Comparison of ENCODE assay signal across 8 cellular contexts in the genomic region with DNA sequence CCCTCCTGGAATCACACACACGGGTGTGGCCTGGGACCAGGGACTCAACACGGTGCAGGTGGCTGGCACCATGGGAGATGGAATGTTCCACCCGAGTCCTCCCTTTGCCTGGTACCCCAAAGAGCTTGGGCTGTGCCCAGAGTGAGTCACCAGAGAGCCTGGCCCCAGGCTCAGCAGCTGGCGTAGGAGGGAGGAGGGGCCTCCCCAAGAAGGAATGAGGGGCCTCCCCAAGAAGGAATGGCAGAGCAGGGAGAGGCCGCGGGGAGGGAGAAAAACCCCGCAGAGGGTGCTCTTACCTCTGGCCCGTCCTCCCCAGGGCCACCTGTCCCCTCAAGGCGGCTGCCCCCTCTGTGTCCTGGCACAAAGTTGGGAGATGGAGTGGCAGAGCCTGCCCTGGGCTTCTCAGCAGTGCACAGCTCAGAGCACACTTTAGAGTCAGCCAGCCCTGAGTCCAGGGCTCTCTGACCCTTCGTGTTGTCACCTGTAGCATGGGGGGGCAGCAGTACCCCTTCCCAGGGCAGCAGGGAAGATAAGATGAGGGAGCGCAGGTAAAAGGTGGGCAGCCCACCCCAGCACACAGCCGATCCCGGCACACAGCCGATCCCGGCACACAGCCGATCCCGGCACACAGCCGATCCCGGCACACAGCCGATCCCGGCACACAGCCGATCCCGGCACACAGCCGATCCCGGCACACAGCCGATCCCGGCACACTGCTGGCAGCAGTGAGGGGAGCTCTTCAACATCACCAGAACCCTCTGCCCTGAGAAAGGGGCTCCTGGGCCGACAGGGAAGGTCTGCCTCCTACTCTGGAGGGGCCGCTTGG. TPM values are rescaled to one million over a fixed set of nuclear protein-coding genes. Genes with fewer than 3 reads are reported as not detected.
DNase-seq lines count a peak whose midpoint lies in the region; ATAC-seq, FAIRE-seq and TF ChIP-seq lines count a peak whose summit lies in the region.

No MANE protein-coding gene starts in this region.

- TF ChIP-seq CTCF in lower lobe of right lung (IDR thresholded peaks at IDR 0.05), result no peak
- no peak for TF ChIP-seq CTCF in D721Med (IDR thresholded peaks at IDR 0.05; ENCODE audit: insufficient read depth, missing control alignments)

- in situ Hi-C loops in KBM-7 (cut with MboI; ENCODE audit: low pct_unique_long_range_greater_than_20kb, low sequenced_read_pairs), result no loop called here

- no peaks in the 10 kb centered on the region for H3K9me3 ChIP-seq in lower lobe of right lung

- peak overlapping the region; percentile 97 for H3K4me3 Mint-ChIP-seq in activated T-helper 1 cell treated with anti-CD3 and anti-CD28 coated beads, Interleukin-12 subunit alpha, Interleukin-12 subunit beta, Interleukin-2, Interleukin-4 antibody, amounts not matched to agents 30 ng/mL and 10 ng/mL and 1 ng/mL, durations not matched to agents 14 hours and 24 hours and 36 hours

- peak overlapping the region; percentile 40 for H3K4me3 ChIP-seq in ACC112 (ENCODE audit: low read depth, low read length)
- no peak overlapping the region for H3K4me3 ChIP-seq in H7 (ENCODE audit: insufficient read depth, low read depth, low read length)
- peak overlapping the region; percentile 57 for H3K4me3 ChIP-seq in lower lobe of right lung

- ATAC-seq in lower lobe of right lung (peak; percentile 34 to 46), HG03097 (IDR thresholded peaks at IDR 0.05; ENCODE audit: low FRiP score, unreplicated experiment) (no peak)

- intact Hi-C loops in activated T-helper 1 cell treated with anti-CD3 and anti-CD28 coated beads, Interleukin-12 subunit alpha, Interleukin-12 subunit beta, Interleukin-2, Interleukin-4 antibody, amounts not matched to agents 30 ng/mL and 10 ng/mL and 1 ng/mL, durations not matched to agents 14 hours and 24 hours and 36 hours (cut with micrococcal nuclease), result loop anchor here (1.0 to 10.0 kb wide), 5 partner anchors 33 to 677 kb away; a partner anchor contains a TSS
- intact Hi-C loops in lower lobe of right lung (cut with DNase I), result no loop called here

- peaks cover 43% of the 10 kb centered on the region for H3K4me1 Mint-ChIP-seq in activated T-helper 1 cell treated with anti-CD3 and anti-CD28 coated beads, Interleukin-12 subunit alpha, Interleukin-12 subunit beta, Interleukin-2, Interleukin-4 antibody, amounts not matched to agents 30 ng/mL and 10 ng/mL and 1 ng/mL, durations not matched to agents 14 hours and 24 hours and 36 hours (ENCODE audit: low read depth)

- H3K79me2 ChIP-seq in ACC112 (ENCODE audit: control insufficient read depth, insufficient read depth, low read length, unreplicated experiment), result no peaks in the 10 kb centered on the region

- H3K27ac ChIP-seq in ACC112 (ENCODE audit: low read depth, low read length), result no peak overlapping the region
- peak overlapping the region; percentile 56 for H3K27ac ChIP-seq in lower lobe of right lung

- H3K36me3 ChIP-seq in ACC112 (ENCODE audit: insufficient read depth, low read length) (no peaks in the 10 kb centered on the region), H7 (replicated peaks; ENCODE audit: control insufficient read depth, insufficient read depth, low read length) (no peaks in the 10 kb centered on the region), lower lobe of right lung (no peaks in the 10 kb centered on the region)

- H3K36me3 Mint-ChIP-seq in activated T-helper 1 cell treated with anti-CD3 and anti-CD28 coated beads, Interleukin-12 subunit alpha, Interleukin-12 subunit beta, Interleukin-2, Interleukin-4 antibody, amounts not matched to agents 30 ng/mL and 10 ng/mL and 1 ng/mL, durations not matched to agents 14 hours and 24 hours and 36 hours (ENCODE audit: low read depth), result peaks cover 26% of the 10 kb centered on the region

- DNase-seq in H7 (peak; percentile 59), lower lobe of right lung (no peak), D721Med (ENCODE audit: insufficient read length, low spot score) (no peak), OCI-M1 (lab: John Stamatoyannopoulos, UW) (no peak), KBM-7 (no peak)
- DNase-seq in activated T-helper 1 cell treated with anti-CD3 and anti-CD28 coated beads, Interleukin-12 subunit alpha, Interleukin-12 subunit beta, Interleukin-2, Interleukin-4 antibody, amounts not matched to agents 30 ng/mL and 10 ng/mL and 1 ng/mL, durations not matched to agents 14 hours and 24 hours and 36 hours (ENCODE audit: low spot score), result no peak

- H3K9me3 Mint-ChIP-seq in activated T-helper 1 cell treated with anti-CD3 and anti-CD28 coated beads, Interleukin-12 subunit alpha, Interleukin-12 subunit beta, Interleukin-2, Interleukin-4 antibody, amounts not matched to agents 30 ng/mL and 10 ng/mL and 1 ng/mL, durations not matched to agents 14 hours and 24 hours and 36 hours, result no peaks in the 10 kb centered on the region

- no peak for FAIRE-seq in D721Med (lab: Jason Lieb, UNC)

- peak overlapping the region; percentile 94 for H3K27ac Mint-ChIP-seq in activated T-helper 1 cell treated with anti-CD3 and anti-CD28 coated beads, Interleukin-12 subunit alpha, Interleukin-12 subunit beta, Interleukin-2, Interleukin-4 antibody, amounts not matched to agents 30 ng/mL and 10 ng/mL and 1 ng/mL, durations not matched to agents 14 hours and 24 hours and 36 hours

- H3K27me3 ChIP-seq in ACC112 (ENCODE audit: insufficient read depth, low read length) (no peaks in the 10 kb centered on the region), H7 (ENCODE audit: control insufficient read depth, insufficient read depth, low read length) (no peaks in the 10 kb centered on the region), lower lobe of right lung (ENCODE audit: low read depth) (no peaks in the 10 kb centered on the region)

- peaks cover 6% of the 10 kb centered on the region for H3K4me1 ChIP-seq in ACC112 (ENCODE audit: control insufficient read depth, insufficient read depth, low read length, unreplicated experiment)
- peaks cover 17% of the 10 kb centered on the region for H3K4me1 ChIP-seq in lower lobe of right lung

- no peak overlapping the region for H2AFZ ChIP-seq in ACC112 (ENCODE audit: low read length, unreplicated experiment)

- H3K27me3 Mint-ChIP-seq in activated T-helper 1 cell treated with anti-CD3 and anti-CD28 coated beads, Interleukin-12 subunit alpha, Interleukin-12 subunit beta, Interleukin-2, Interleukin-4 antibody, amounts not matched to agents 30 ng/mL and 10 ng/mL and 1 ng/mL, durations not matched to agents 14 hours and 24 hours and 36 hours (ENCODE audit: insufficient read depth), result no peaks in the 10 kb centered on the region

RNA-seq across cellular contexts. Expression of a gene that starts 20.2 kb away (rescaled TPM):
- 6.6 and 8.4 TPM in 2 replicates for total RNA-seq in H7 (2014; rRNA removed; shearing (Covaris generic))
- total RNA-seq in activated T-helper 1 cell treated with anti-CD3 and anti-CD28 coated beads, Interleukin-12 subunit alpha, Interleukin-12 subunit beta, Interleukin-2, Interleukin-4 antibody, amounts not matched to agents 30 ng/mL and 10 ng/mL and 1 ng/mL, durations not matched to agents 14 hours and 24 hours and 36 hours, result 237 and 254 TPM in 2 replicates
- 119 TPM for total RNA-seq in lower lobe of right lung

RNA-seq across cellular contexts. Expression of a gene that starts 33.3 kb away (rescaled TPM):
- 22.1 and 22.2 TPM in 2 replicates for total RNA-seq in H7 (2014; rRNA removed; shearing (Covaris generic))
- 18.3 and 18.6 TPM in 2 replicates for total RNA-seq in activated T-helper 1 cell treated with anti-CD3 and anti-CD28 coated beads, Interleukin-12 subunit alpha, Interleukin-12 subunit beta, Interleukin-2, Interleukin-4 antibody, amounts not matched to agents 30 ng/mL and 10 ng/mL and 1 ng/mL, durations not matched to agents 14 hours and 24 hours and 36 hours
- total RNA-seq in lower lobe of right lung, result 16.1 TPM

Comparison
In these comparisons a context has a peak if more than half of its experiments do, and no peak if none do; other contexts are left out.
1. RNA of a gene that starts 20.2 kb away (total RNA-seq): 237 to 254 TPM in activated T-helper 1 cell treated with anti-CD3 and anti-CD28 coated beads, Interleukin-12 subunit alpha, Interleukin-12 subunit beta, Interleukin-2, Interleukin-4 antibody, amounts not matched to agents 30 ng/mL and 10 ng/mL and 1 ng/mL, durations not matched to agents 14 hours and 24 hours and 36 hours and 119 TPM in lower lobe of right lung (single experiment); 6.6 to 8.4 TPM in H7; every median in the first group is over 10 times any median in the second.